1 cellular context compared by ENCODE assay signal in the genomic region with DNA sequence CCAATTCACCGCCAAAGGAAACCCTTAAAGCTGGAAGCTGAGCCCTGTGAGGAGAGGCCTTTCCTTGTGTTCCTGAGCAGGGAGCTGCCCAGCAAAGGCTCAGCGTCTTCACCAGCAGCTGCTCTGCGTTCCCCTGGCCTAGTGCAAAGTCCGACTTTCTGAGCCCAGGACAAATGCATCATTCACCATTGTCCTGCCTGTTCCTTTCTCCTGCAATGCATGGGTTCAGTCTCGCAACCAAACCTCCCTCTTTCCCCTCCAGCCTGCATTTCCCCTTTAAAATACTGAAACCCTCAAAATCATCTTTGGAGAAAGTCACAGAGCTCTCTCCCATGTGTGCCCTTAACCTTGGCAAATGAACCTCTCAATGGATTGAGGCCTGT.
TF ChIP-seq lines count a peak whose summit lies in the region.

No MANE protein-coding gene starts in this region.

TF ChIP-seq in HepG2, 621 proteins besides CTCF, POLR2A, EP300 and RAD21 (continued from another document and continues in another):
- TF ChIP-seq STAT5B (CRISPR knock-in tag; IDR thresholded peaks at IDR 0.05) (no peak), PHF5A (CRISPR knock-in tag; IDR thresholded peaks at IDR 0.05; ENCODE audit: low read depth, unreplicated experiment) (no peak), JDP2 (CRISPR knock-in tag; IDR thresholded peaks at IDR 0.05; ENCODE audit: borderline replicate concordance) (no peak), RFX5 (IDR thresholded peaks at IDR 0.05; ENCODE audit: low read depth, low read length) (no peak), SIX4 (CRISPR knock-in tag; IDR thresholded peaks at IDR 0.05) (no peak), POLR2G (IDR thresholded peaks at IDR 0.05; ENCODE audit: low read depth, low read length) (peak; percentile 66), ZNF510 (CRISPR knock-in tag; IDR thresholded peaks at IDR 0.05; ENCODE audit: low read depth) (no peak), ZNF674 (CRISPR knock-in tag; IDR thresholded peaks at IDR 0.05; ENCODE audit: low read depth) (no peak), PAWR (CRISPR knock-in tag; IDR thresholded peaks at IDR 0.05; ENCODE audit: borderline replicate concordance) (no peak), ZNF367 (CRISPR knock-in tag; IDR thresholded peaks at IDR 0.05; ENCODE audit: borderline replicate concordance) (no peak), DMAP1 (CRISPR knock-in tag; IDR thresholded peaks at IDR 0.05) (peak; percentile 17; the same call in 1 of the 2 replicates), ZNF234 (CRISPR knock-in tag; conservative IDR thresholded peaks at IDR 0.05) (no peak), ZNF577 (CRISPR knock-in tag; IDR thresholded peaks at IDR 0.05; ENCODE audit: borderline replicate concordance, low read depth) (no peak), ERF (CRISPR knock-in tag; IDR thresholded peaks at IDR 0.05) (no peak), MAF1 (CRISPR knock-in tag; IDR thresholded peaks at IDR 0.05; ENCODE audit: borderline replicate concordance) (no peak), AGO1 (IDR thresholded peaks at IDR 0.05; ENCODE audit: low read depth, low read length, poor library complexity, severe bottlenecking) (no peak), HOXA7 (CRISPR knock-in tag; IDR thresholded peaks at IDR 0.05) (no peak), ZNF629 (CRISPR knock-in tag; conservative IDR thresholded peaks at IDR 0.05) (no peak), ZNF256 (CRISPR knock-in tag; conservative IDR thresholded peaks at IDR 0.05) (no peak), ZNF432 (CRISPR knock-in tag; IDR thresholded peaks at IDR 0.05; ENCODE audit: borderline replicate concordance) (no peak), SAFB2 (CRISPR knock-in tag; IDR thresholded peaks at IDR 0.05; ENCODE audit: borderline replicate concordance, low read depth) (no peak), THAP11 (CRISPR knock-in tag; IDR thresholded peaks at IDR 0.05) (peak; percentile 17; the same call in 1 of the 2 replicates), IKZF4 (CRISPR knock-in tag; IDR thresholded peaks at IDR 0.05; ENCODE audit: borderline replicate concordance, low read depth, not compliant biosample characterization) (no peak), CC2D1A (CRISPR knock-in tag; IDR thresholded peaks at IDR 0.05) (no peak), ZNF703 (CRISPR knock-in tag; IDR thresholded peaks at IDR 0.05; ENCODE audit: borderline replicate concordance) (no peak), RBFOX2 (IDR thresholded peaks at IDR 0.05; ENCODE audit: low read depth, low read length) (no peak), BHLHE40 (IDR thresholded peaks at IDR 0.05; ENCODE audit: low read length) (no peak), GATAD1 (CRISPR knock-in tag; IDR thresholded peaks at IDR 0.05) (no peak), ELF1 (CRISPR knock-in tag; IDR thresholded peaks at IDR 0.05) (no peak), NR2F6 (IDR thresholded peaks at IDR 0.05) (no peak), NR2F6 (CRISPR knock-in tag; IDR thresholded peaks at IDR 0.05) (peak; percentile 29; the same call in 1 of the 2 replicates), ISL2 (CRISPR knock-in tag; IDR thresholded peaks at IDR 0.05) (no peak), TBX3 (IDR thresholded peaks at IDR 0.05; ENCODE audit: borderline replicate concordance) (no peak), TP53 (CRISPR knock-in tag; conservative IDR thresholded peaks at IDR 0.05) (no peak), SSRP1 (CRISPR knock-in tag; IDR thresholded peaks at IDR 0.05) (no peak), SP140L (CRISPR knock-in tag; IDR thresholded peaks at IDR 0.05; ENCODE audit: borderline replicate concordance) (no peak), HOXA9 (CRISPR knock-in tag; IDR thresholded peaks at IDR 0.05; ENCODE audit: borderline replicate concordance) (no peak), MXD4 (CRISPR knock-in tag; IDR thresholded peaks at IDR 0.05) (no peak), ZFX (CRISPR knock-in tag; IDR thresholded peaks at IDR 0.05; ENCODE audit: low read depth) (peak; percentile 71; the same call in 1 of the 2 replicates)
- TF ChIP-seq, protein P1, sequence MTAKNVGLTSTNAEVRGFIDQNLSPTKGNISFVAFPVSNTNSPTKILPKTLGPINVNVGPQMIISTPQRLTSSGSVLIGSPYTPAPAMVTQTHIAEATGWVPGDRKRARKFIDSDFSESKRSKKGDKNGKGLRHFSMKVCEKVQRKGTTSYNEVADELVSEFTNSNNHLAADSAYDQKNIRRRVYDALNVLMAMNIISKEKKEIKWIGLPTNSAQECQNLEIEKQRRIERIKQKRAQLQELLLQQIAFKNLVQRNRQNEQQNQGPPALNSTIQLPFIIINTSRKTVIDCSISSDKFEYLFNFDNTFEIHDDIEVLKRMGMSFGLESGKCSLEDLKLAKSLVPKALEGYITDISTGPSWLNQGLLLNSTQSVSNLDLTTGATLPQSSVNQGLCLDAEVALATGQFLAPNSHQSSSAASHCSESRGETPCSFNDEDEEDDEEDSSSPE (CRISPR knock-in tag; IDR thresholded peaks at IDR 0.05): no peak
- TF ChIP-seq, protein P2, sequence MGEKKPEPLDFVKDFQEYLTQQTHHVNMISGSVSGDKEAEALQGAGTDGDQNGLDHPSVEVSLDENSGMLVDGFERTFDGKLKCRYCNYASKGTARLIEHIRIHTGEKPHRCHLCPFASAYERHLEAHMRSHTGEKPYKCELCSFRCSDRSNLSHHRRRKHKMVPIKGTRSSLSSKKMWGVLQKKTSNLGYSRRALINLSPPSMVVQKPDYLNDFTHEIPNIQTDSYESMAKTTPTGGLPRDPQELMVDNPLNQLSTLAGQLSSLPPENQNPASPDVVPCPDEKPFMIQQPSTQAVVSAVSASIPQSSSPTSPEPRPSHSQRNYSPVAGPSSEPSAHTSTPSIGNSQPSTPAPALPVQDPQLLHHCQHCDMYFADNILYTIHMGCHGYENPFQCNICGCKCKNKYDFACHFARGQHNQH (CRISPR knock-in tag; IDR thresholded peaks at IDR 0.05): peak; percentile 32; the same call in 1 of the 2 replicates
- TF ChIP-seq, protein P3, sequence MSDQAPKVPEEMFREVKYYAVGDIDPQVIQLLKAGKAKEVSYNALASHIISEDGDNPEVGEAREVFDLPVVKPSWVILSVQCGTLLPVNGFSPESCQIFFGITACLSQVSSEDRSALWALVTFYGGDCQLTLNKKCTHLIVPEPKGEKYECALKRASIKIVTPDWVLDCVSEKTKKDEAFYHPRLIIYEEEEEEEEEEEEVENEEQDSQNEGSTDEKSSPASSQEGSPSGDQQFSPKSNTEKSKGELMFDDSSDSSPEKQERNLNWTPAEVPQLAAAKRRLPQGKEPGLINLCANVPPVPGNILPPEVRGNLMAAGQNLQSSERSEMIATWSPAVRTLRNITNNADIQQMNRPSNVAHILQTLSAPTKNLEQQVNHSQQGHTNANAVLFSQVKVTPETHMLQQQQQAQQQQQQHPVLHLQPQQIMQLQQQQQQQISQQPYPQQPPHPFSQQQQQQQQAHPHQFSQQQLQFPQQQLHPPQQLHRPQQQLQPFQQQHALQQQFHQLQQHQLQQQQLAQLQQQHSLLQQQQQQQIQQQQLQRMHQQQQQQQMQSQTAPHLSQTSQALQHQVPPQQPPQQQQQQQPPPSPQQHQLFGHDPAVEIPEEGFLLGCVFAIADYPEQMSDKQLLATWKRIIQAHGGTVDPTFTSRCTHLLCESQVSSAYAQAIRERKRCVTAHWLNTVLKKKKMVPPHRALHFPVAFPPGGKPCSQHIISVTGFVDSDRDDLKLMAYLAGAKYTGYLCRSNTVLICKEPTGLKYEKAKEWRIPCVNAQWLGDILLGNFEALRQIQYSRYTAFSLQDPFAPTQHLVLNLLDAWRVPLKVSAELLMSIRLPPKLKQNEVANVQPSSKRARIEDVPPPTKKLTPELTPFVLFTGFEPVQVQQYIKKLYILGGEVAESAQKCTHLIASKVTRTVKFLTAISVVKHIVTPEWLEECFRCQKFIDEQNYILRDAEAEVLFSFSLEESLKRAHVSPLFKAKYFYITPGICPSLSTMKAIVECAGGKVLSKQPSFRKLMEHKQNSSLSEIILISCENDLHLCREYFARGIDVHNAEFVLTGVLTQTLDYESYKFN (CRISPR knock-in tag; conservative IDR thresholded peaks at IDR 0.05): peak; percentile 59
- TF ChIP-seq, protein P4, sequence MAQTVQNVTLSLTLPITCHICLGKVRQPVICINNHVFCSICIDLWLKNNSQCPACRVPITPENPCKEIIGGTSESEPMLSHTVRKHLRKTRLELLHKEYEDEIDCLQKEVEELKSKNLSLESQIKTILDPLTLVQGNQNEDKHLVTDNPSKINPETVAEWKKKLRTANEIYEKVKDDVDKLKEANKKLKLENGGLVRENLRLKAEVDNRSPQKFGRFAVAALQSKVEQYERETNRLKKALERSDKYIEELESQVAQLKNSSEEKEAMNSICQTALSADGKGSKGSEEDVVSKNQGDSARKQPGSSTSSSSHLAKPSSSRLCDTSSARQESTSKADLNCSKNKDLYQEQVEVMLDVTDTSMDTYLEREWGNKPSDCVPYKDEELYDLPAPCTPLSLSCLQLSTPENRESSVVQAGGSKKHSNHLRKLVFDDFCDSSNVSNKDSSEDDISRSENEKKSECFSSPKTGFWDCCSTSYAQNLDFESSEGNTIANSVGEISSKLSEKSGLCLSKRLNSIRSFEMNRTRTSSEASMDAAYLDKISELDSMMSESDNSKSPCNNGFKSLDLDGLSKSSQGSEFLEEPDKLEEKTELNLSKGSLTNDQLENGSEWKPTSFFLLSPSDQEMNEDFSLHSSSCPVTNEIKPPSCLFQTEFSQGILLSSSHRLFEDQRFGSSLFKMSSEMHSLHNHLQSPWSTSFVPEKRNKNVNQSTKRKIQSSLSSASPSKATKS (CRISPR knock-in tag; IDR thresholded peaks at IDR 0.05): no peak
- TF ChIP-seq, protein P5, sequence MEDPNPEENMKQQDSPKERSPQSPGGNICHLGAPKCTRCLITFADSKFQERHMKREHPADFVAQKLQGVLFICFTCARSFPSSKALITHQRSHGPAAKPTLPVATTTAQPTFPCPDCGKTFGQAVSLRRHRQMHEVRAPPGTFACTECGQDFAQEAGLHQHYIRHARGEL (CRISPR knock-in tag; IDR thresholded peaks at IDR 0.05): no peak
- TF ChIP-seq, protein P6, sequence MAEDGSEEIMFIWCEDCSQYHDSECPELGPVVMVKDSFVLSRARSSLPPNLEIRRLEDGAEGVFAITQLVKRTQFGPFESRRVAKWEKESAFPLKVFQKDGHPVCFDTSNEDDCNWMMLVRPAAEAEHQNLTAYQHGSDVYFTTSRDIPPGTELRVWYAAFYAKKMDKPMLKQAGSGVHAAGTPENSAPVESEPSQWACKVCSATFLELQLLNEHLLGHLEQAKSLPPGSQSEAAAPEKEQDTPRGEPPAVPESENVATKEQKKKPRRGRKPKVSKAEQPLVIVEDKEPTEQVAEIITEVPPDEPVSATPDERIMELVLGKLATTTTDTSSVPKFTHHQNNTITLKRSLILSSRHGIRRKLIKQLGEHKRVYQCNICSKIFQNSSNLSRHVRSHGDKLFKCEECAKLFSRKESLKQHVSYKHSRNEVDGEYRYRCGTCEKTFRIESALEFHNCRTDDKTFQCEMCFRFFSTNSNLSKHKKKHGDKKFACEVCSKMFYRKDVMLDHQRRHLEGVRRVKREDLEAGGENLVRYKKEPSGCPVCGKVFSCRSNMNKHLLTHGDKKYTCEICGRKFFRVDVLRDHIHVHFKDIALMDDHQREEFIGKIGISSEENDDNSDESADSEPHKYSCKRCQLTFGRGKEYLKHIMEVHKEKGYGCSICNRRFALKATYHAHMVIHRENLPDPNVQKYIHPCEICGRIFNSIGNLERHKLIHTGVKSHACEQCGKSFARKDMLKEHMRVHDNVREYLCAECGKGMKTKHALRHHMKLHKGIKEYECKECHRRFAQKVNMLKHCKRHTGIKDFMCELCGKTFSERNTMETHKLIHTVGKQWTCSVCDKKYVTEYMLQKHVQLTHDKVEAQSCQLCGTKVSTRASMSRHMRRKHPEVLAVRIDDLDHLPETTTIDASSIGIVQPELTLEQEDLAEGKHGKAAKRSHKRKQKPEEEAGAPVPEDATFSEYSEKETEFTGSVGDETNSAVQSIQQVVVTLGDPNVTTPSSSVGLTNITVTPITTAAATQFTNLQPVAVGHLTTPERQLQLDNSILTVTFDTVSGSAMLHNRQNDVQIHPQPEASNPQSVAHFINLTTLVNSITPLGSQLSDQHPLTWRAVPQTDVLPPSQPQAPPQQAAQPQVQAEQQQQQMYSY (CRISPR knock-in tag; IDR thresholded peaks at IDR 0.05): no peak
- TF ChIP-seq, protein P7, sequence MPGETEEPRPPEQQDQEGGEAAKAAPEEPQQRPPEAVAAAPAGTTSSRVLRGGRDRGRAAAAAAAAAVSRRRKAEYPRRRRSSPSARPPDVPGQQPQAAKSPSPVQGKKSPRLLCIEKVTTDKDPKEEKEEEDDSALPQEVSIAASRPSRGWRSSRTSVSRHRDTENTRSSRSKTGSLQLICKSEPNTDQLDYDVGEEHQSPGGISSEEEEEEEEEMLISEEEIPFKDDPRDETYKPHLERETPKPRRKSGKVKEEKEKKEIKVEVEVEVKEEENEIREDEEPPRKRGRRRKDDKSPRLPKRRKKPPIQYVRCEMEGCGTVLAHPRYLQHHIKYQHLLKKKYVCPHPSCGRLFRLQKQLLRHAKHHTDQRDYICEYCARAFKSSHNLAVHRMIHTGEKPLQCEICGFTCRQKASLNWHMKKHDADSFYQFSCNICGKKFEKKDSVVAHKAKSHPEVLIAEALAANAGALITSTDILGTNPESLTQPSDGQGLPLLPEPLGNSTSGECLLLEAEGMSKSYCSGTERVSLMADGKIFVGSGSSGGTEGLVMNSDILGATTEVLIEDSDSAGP (CRISPR knock-in tag; IDR thresholded peaks at IDR 0.05; ENCODE audit: borderline replicate concordance): peak; percentile 25; the same call in 1 of the 2 replicates
- TF ChIP-seq, protein P8, sequence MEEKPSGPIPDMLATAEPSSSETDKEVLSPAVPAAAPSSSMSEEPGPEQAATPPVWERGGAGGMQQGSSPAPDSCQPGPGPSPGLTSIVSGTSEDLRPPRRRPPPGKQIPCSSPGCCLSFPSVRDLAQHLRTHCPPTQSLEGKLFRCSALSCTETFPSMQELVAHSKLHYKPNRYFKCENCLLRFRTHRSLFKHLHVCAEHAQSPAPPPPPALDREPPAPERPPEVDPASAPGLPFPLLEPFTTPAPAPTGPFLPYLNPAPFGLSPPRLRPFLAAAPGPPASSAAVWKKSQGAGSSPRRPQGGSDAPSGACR (CRISPR knock-in tag; IDR thresholded peaks at IDR 0.05): no peak
- TF ChIP-seq, protein P9, sequence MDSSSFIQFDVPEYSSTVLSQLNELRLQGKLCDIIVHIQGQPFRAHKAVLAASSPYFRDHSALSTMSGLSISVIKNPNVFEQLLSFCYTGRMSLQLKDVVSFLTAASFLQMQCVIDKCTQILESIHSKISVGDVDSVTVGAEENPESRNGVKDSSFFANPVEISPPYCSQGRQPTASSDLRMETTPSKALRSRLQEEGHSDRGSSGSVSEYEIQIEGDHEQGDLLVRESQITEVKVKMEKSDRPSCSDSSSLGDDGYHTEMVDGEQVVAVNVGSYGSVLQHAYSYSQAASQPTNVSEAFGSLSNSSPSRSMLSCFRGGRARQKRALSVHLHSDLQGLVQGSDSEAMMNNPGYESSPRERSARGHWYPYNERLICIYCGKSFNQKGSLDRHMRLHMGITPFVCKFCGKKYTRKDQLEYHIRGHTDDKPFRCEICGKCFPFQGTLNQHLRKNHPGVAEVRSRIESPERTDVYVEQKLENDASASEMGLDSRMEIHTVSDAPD (CRISPR knock-in tag; IDR thresholded peaks at IDR 0.05): no peak
- TF ChIP-seq, protein P10, sequence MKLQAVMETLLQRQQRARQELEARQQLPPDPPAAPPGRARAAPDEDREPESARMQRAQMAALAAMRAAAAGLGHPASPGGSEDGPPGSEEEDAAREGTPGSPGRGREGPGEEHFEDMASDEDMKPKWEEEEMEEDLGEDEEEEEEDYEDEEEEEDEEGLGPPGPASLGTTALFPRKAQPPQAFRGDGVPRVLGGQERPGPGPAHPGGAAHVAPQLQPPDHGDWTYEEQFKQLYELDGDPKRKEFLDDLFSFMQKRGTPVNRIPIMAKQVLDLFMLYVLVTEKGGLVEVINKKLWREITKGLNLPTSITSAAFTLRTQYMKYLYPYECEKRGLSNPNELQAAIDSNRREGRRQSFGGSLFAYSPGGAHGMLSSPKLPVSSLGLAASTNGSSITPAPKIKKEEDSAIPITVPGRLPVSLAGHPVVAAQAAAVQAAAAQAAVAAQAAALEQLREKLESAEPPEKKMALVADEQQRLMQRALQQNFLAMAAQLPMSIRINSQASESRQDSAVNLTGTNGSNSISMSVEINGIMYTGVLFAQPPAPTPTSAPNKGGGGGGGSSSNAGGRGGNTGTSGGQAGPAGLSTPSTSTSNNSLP (IDR thresholded peaks at IDR 0.05; ENCODE audit: low read depth, low read length): no peak
